In genomic region chr1:42173155-42173933, GRCh38 we compare ENCODE assay signal across 8 cellular contexts. TPM values are rescaled to one million over a fixed set of nuclear protein-coding genes. Genes with fewer than 3 reads are reported as not detected.
DNase-seq lines count a peak whose midpoint lies in the region; ATAC-seq and TF ChIP-seq lines count a peak whose summit lies in the region.

No MANE protein-coding gene starts in this region.

- H3K27me3 ChIP-seq in left lung = no peaks in the 10 kb centered on the region

- ATAC-seq in left lung (peak; percentile 65), GM21529 (IDR thresholded peaks at IDR 0.05; ENCODE audit: unreplicated experiment) (no peak)

- H3K36me3 ChIP-seq in left lung = no peaks in the 10 kb centered on the region

- intact Hi-C loops in left lung (cut with DNase I) = no loop called here

- H3K27ac ChIP-seq in left lung = no peak overlapping the region

- no peaks in the 10 kb centered on the region for H3K9me3 ChIP-seq in left lung

- DNase-seq in NCI-H524 (lab: John Stamatoyannopoulos, UW) (peak; percentile 7 to 47), NCI-H524 treated with DMSO at 0.1 percent for 48 hours (lab: John Stamatoyannopoulos, UW) (no peak), NCI-H345 treated with DMSO at 0.1 percent for 48 hours (lab: John Stamatoyannopoulos, UW; ENCODE audit: unreplicated experiment) (peak; percentile 51), choroid plexus epithelial cell (ENCODE audit: low read depth) (peak; percentile 55), left lung (peak in 1 of 2 donors; percentile 89)
- DNase-seq in activated CD4-positive, alpha-beta T cell treated with anti-CD3 and anti-CD28 coated beads for 4 hours = peak; percentile 58 to 62
- DNase-seq in stimulated activated CD4-positive, alpha-beta T cell treated with anti-CD3 and anti-CD28 coated beads, TNF-alpha, amount 100 ng/mL, for 1 hour (ENCODE audit: low read depth in 3 of 3, low spot score in 1 of 3) = peak; percentile 30 to 62 (median 38)

- peak; percentile 96 for TF ChIP-seq CTCF in choroid plexus epithelial cell (conservative IDR thresholded peaks at IDR 0.05; ENCODE audit: low read depth, low read length)
- TF ChIP-seq CTCF in left lung (IDR thresholded peaks at IDR 0.05) = peak; percentile 95 to 97

- peaks cover 19 to 50% of the 10 kb centered on the region in 2 donors for H3K4me1 ChIP-seq in left lung

- H3K4me3 ChIP-seq in choroid plexus epithelial cell (ENCODE audit: low read depth, low read length) (no peak overlapping the region), left lung (no peak overlapping the region)

RNA-seq across cellular contexts. Expression of gene GUCA2A, which starts 8.8 kb away (rescaled TPM):
- not detected for total RNA-seq in left lung

RNA-seq across cellular contexts. Expression of gene GUCA2B, which starts 20.1 kb away (rescaled TPM):
- total RNA-seq in left lung = not detected
